Comparison of ENCODE assay signal across 14 cellular contexts in genomic region chr2:130346741-130347066, GRCh38.
"Had no signal": no experiment of that assay in that cellular context is flagged by ENCODE, and none has a peak within 500 bp of the region (broad histone marks: within the 10 kb centered on the region; RNA-seq: fewer than 3 reads in every experiment).

No MANE protein-coding gene starts in this region.

- H3K4me3 Mint-ChIP-seq: endodermal cell; natural killer cell treated with Interleukin-12 subunit alpha and Interleukin-12 subunit beta and Interleukin-15 and Interleukin-18, amount 100 ng/mL, for 72 hours had no signal

- H3K9me3 Mint-ChIP-seq: activated naive CD4-positive, alpha-beta T cell treated with anti-CD3 and anti-CD28 coated beads, Interleukin-2, amount 50 U/mL, for 72 hours; endodermal cell; natural killer cell treated with Interleukin-12 subunit alpha and Interleukin-12 subunit beta and Interleukin-15 and Interleukin-18, amount 100 ng/mL, for 72 hours; T-helper 2 cell treated with Interferon-gamma antibody and Interleukin-4, amounts not matched to agents 5 μg/mL and 100 μg/mL, for 36 hours had no signal

- DNase-seq: activated CD4-positive, alpha-beta T cell treated with anti-CD3 and anti-CD28 coated beads, Interleukin-2, amount 50 U/mL, for 4 hours; activated effector memory CD4-positive, alpha-beta T cell treated with anti-CD3 and anti-CD28 coated beads, Interleukin-2, amount 50 U/mL, for 16 hours; amygdala; endodermal cell; foreskin fibroblast; lower lobe of right lung; nucleus accumbens; stimulated activated CD4-positive, alpha-beta T cell treated with anti-CD3 and anti-CD28 coated beads, Interleukin-12 subunit alpha, Interleukin-12 subunit beta, amount 100 ng/mL, for 4 hours; stimulated activated CD4-positive, alpha-beta T cell treated with anti-CD3 and anti-CD28 coated beads, Interleukin-1b, Interleukin-23, amount 100 ng/mL, for 48 hours; stimulated activated CD8-positive, alpha-beta memory T cell treated with anti-CD3 and anti-CD28 coated beads, Interleukin-4, amount 100 ng/mL, for 48 hours; stimulated activated naive CD4-positive, alpha-beta T cell treated with Interleukin-2 at 50 U/mL for 16 hours had no signal

- H3K4me1 Mint-ChIP-seq: endodermal cell had no signal

- ATAC-seq: activated naive CD4-positive, alpha-beta T cell treated with anti-CD3 and anti-CD28 coated beads, Interleukin-2, amount 50 U/mL, for 72 hours; lower lobe of right lung; natural killer cell treated with Interleukin-12 subunit alpha and Interleukin-12 subunit beta and Interleukin-15 and Interleukin-18, amount 100 ng/mL, for 72 hours had no signal

- H3K27me3 Mint-ChIP-seq: natural killer cell treated with Interleukin-12 subunit alpha and Interleukin-12 subunit beta and Interleukin-15 and Interleukin-18, amount 100 ng/mL, for 72 hours had no signal

- H3K27ac Mint-ChIP-seq: endodermal cell; T-helper 2 cell treated with Interferon-gamma antibody and Interleukin-4, amounts not matched to agents 5 μg/mL and 100 μg/mL, for 36 hours had no signal
